Comparison of ENCODE assay signal across 18 cellular contexts in the genomic region with DNA sequence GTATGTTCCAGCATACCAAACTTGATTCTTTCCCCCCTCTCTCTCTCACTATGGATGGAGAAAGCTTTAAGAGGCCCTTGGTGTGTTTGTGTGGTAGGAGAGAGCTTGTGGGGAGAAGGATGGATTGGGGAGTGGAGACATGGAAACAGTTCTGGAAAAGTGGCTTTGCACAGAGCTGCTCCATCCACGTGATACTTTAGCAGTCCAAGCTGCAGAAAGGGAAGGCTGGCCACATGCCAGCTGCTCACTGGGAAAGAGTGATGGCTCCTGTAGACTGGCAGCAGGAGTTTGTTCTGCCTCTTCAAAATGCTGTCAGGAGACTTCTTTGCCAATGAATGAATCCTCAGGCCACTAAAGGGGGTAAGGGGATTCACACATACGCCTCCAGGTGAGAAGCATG. TPM values are rescaled to one million over a fixed set of nuclear protein-coding genes. Genes with fewer than 3 reads are reported as not detected.
A peak's percentile ranks its signal among the peaks of the same experiment; 100 is the strongest.
DNase-seq lines count a peak whose midpoint lies in the region; ATAC-seq, FAIRE-seq and TF ChIP-seq lines count a peak whose summit lies in the region.
"Had no signal": no experiment of that assay in that cellular context is flagged by ENCODE, and none has a peak within 500 bp of the region (broad histone marks: within the 10 kb centered on the region; RNA-seq: fewer than 3 reads in every experiment).

No MANE protein-coding gene starts in this region.

- H3K4me3 ChIP-seq in bronchial epithelial cell (ENCODE audit: low read depth, low read length), result no peak overlapping the region
- H3K4me3 ChIP-seq: adrenal gland, right lobe of liver had no signal

- ATAC-seq in left lobe of liver (peak; percentile 36), GM21619 (IDR thresholded peaks at IDR 0.05; ENCODE audit: unreplicated experiment) (no peak)
- ATAC-seq: naive thymus-derived CD8-positive, alpha-beta T cell; T-helper 17 cell had no signal

- FAIRE-seq in bronchial epithelial cell (lab: Jason Lieb, UNC), result peak; percentile 55

- H3K27me3 ChIP-seq in bronchial epithelial cell (ENCODE audit: control insufficient read depth, insufficient read depth, low read length), result no peaks in the 10 kb centered on the region
- H3K27me3 ChIP-seq: adrenal gland, right lobe of liver had no signal

- TF ChIP-seq CTCF in bronchial epithelial cell (IDR thresholded peaks at IDR 0.05; ENCODE audit: insufficient read depth, low read length, severe bottlenecking), result no peak

- H3K36me3 ChIP-seq in bronchial epithelial cell (ENCODE audit: control insufficient read depth, insufficient read depth, low read length), result no peaks in the 10 kb centered on the region
- H3K36me3 ChIP-seq: adrenal gland, right lobe of liver had no signal

- DNase-seq in DMS53 (lab: John Stamatoyannopoulos, UW) (peak; percentile 43), NCI-H1105 treated with DMSO at 0.1 percent for 48 hours (lab: John Stamatoyannopoulos, UW) (peak; percentile 49), bronchial epithelial cell (ENCODE audit: low read depth) (no peak), left lobe of liver (ENCODE audit: low spot score) (no peak), NCI-H774 (lab: John Stamatoyannopoulos, UW) (no peak), middle frontal gyrus (ENCODE audit: extremely low spot score, low spot score) (no peak)
- DNase-seq in activated CD4-positive, alpha-beta T cell treated with anti-CD3 and anti-CD28 coated beads for 48 hours, result no peak
- DNase-seq: activated CD4-positive, alpha-beta T cell treated with anti-CD3 and anti-CD28 coated beads, Interleukin-2, amount 10 ng/mL, durations not matched to agents 24 days and 14 days; activated T-cell treated with anti-CD3 and anti-CD28 coated beads, Interleukin-2, amount 50 U/mL, for 48 hours; immature natural killer cell; KG1; naive thymus-derived CD8-positive, alpha-beta T cell; NCI-H1930; right lobe of liver; stimulated activated naive CD4-positive, alpha-beta T cell treated with Interleukin-2 at 50 U/mL for 16 hours; T-helper 17 cell had no signal

RNA-seq across cellular contexts. Expression of gene SEC24B, which starts 21.7 kb away (rescaled TPM):
- total RNA-seq in bronchial epithelial cell (9.2 and 10.0 TPM in 2 replicates), left lobe of liver (22.0 TPM)

Comparison
In these comparisons a context has a peak if more than half of its experiments do, and no peak if none do; other contexts are left out.
1. DNase-seq: peak in DMS53 (single experiment) and NCI-H1105 treated with DMSO at 0.1 percent for 48 hours (single experiment); none in bronchial epithelial cell (single experiment), left lobe of liver (single experiment), NCI-H774 (single experiment), activated CD4-positive, alpha-beta T cell treated with anti-CD3 and anti-CD28 coated beads for 48 hours (single experiment) and middle frontal gyrus (single experiment).